Comparison of ENCODE assay signal across 25 cellular contexts in genomic region chr10:32471232-32471631, GRCh38.
"Had no signal": no experiment of that assay in that cellular context is flagged by ENCODE, and none has a peak within 500 bp of the region (broad histone marks: within the 10 kb centered on the region; RNA-seq: fewer than 3 reads in every experiment).

No MANE protein-coding gene starts in this region.

- ATAC-seq: activated naive CD4-positive, alpha-beta T cell treated with anti-CD3 and anti-CD28 coated beads, Interleukin-2, amount 50 U/mL, for 72 hours; heart right ventricle; left colon; pancreas; psoas muscle had no signal

- H3K27me3 ChIP-seq: heart right ventricle, neutrophil, pancreas, right atrium auricular region, spleen, testis had no signal

- DNase-seq: activated CD4-positive, alpha-beta T cell treated with anti-CD3 and anti-CD28 coated beads, Interleukin-2, amount 10 ng/mL, durations not matched to agents 7 days and 5 days; activated CD4-positive, CD25-positive, alpha-beta regulatory T cell treated with anti-CD3 and anti-CD28 coated beads, Interleukin-2, amount 50 U/mL, for 72 hours; activated T-cell treated with anti-CD3 and anti-CD28 coated beads, Interleukin-2, amount 50 U/mL, for 1 hour; aorta; effector CD4-positive, alpha-beta T cell; erythroblast; foreskin fibroblast; heart right ventricle; left colon; pancreas; psoas muscle; spleen; stimulated activated CD4-positive, alpha-beta T cell treated with anti-CD3 and anti-CD28 coated beads, Interleukin-4, amount 100 ng/mL, for 1 hour; stimulated activated naive CD4-positive, alpha-beta T cell; testis; trophoblast cell had no signal

- H3K9me3 ChIP-seq: heart right ventricle, neutrophil, pancreas, psoas muscle, right atrium auricular region, spleen, testis had no signal

- H3K9me3 Mint-ChIP-seq: activated CD4-positive, alpha-beta T cell treated with anti-CD3 and anti-CD28 coated beads, Interleukin-2, amount 10 ng/mL, durations not matched to agents 7 days and 5 days; activated naive CD4-positive, alpha-beta T cell treated with anti-CD3 and anti-CD28 coated beads, Interleukin-2, amount 50 U/mL, for 72 hours; dendritic cell treated with granulocyte-macrophage colony-stimulating factor and Interleukin-4, amounts not matched to agents 40 ng/mL and 50 ng/mL, for 4 days; memory B cell; nephron had no signal

- H3K4me3 Mint-ChIP-seq: activated CD4-positive, alpha-beta T cell treated with anti-CD3 and anti-CD28 coated beads, Interleukin-2, amount 10 ng/mL, durations not matched to agents 7 days and 5 days; brain; dendritic cell treated with granulocyte-macrophage colony-stimulating factor and Interleukin-4, amounts not matched to agents 40 ng/mL and 50 ng/mL, for 4 days; memory B cell; nephron had no signal

- H3K27ac Mint-ChIP-seq: activated CD4-positive, alpha-beta T cell treated with anti-CD3 and anti-CD28 coated beads, Interleukin-2, amount 10 ng/mL, durations not matched to agents 7 days and 5 days; activated naive CD4-positive, alpha-beta T cell treated with anti-CD3 and anti-CD28 coated beads, Interleukin-2, amount 50 U/mL, for 72 hours; brain; dendritic cell treated with granulocyte-macrophage colony-stimulating factor and Interleukin-4, amounts not matched to agents 40 ng/mL and 50 ng/mL, for 4 days; memory B cell; nephron had no signal

- FAIRE-seq: keratinocyte had no signal

- H3K36me3 ChIP-seq: pancreas had no signal

- H3K4me3 ChIP-seq: heart right ventricle, pancreas, psoas muscle, right atrium auricular region, spleen, testis had no signal

- H3K4me1 Mint-ChIP-seq: activated CD4-positive, alpha-beta T cell treated with anti-CD3 and anti-CD28 coated beads, Interleukin-2, amount 10 ng/mL, durations not matched to agents 7 days and 5 days; brain; memory B cell; nephron had no signal

- H3K27me3 Mint-ChIP-seq: activated CD4-positive, alpha-beta T cell treated with anti-CD3 and anti-CD28 coated beads, Interleukin-2, amount 10 ng/mL, durations not matched to agents 7 days and 5 days; brain; dendritic cell treated with granulocyte-macrophage colony-stimulating factor and Interleukin-4, amounts not matched to agents 40 ng/mL and 50 ng/mL, for 4 days; memory B cell had no signal

- H3K4me1 ChIP-seq: heart right ventricle, pancreas, psoas muscle, right atrium auricular region, spleen, testis had no signal

- H3K27ac ChIP-seq: heart right ventricle, neutrophil, pancreas, psoas muscle, right atrium auricular region, spleen, testis, VCaP had no signal
